ENCODE assay signal across 24 cellular contexts in the genomic region with DNA sequence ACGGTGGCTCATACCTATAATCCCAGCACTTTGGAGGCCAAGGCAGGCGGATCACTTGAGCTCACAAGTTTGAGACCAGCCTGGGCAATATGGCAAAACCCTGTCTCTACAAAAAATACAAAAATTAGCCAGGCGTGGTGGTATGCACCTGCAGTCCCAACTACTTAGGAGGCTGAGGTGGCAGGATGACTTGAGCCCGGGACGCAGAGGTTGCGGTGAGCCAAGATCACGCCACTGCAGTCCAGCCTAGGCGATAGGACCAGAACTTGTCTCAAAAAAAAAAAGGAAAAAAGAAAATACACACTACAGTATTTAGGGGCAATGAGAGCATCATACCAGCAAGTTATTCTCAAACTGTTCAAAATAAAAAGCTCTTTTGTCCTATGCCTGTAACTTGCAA. TPM values are rescaled to one million over a fixed set of nuclear protein-coding genes. Genes with fewer than 3 reads are reported as not detected.
A peak's percentile ranks its signal among the peaks of the same experiment; 100 is the strongest.
DNase-seq lines count a peak whose midpoint lies in the region; ATAC-seq and TF ChIP-seq lines count a peak whose summit lies in the region.
"Had no signal": no experiment of that assay in that cellular context is flagged by ENCODE, and none has a peak within 500 bp of the region (broad histone marks: within the 10 kb centered on the region; RNA-seq: fewer than 3 reads in every experiment).

No MANE protein-coding gene starts in this region.

- peaks cover 91% of the 10 kb centered on the region for H3K79me2 ChIP-seq in MM.1S (ENCODE audit: low read length)

- no peaks in the 10 kb centered on the region for H3K27me3 ChIP-seq in BLaER1
- no peaks in the 10 kb centered on the region for H3K27me3 ChIP-seq in MM.1S (replicated peaks; ENCODE audit: insufficient read depth, low read length)

- H3K9me2 ChIP-seq in MM.1S (replicated peaks; ENCODE audit: insufficient read depth, low read length) = no peaks in the 10 kb centered on the region

- H3K9me3 ChIP-seq in BLaER1 (peaks cover 22% of the 10 kb centered on the region), MM.1S (replicated peaks; ENCODE audit: insufficient read depth, low read length) (no peaks in the 10 kb centered on the region), T-helper 17 cell (ENCODE audit: control insufficient read depth, low read length, poor library complexity, severe bottlenecking) (no peaks in the 10 kb centered on the region)

- H4K20me1 ChIP-seq in BLaER1 (no peaks in the 10 kb centered on the region), MM.1S (ENCODE audit: insufficient read depth, low read length) (no peaks in the 10 kb centered on the region)

- H3K4me3 Mint-ChIP-seq in T-helper 17 cell (no peak overlapping the region), naive B cell (peak overlapping the region; percentile 47 to 85 (median 76))
- H3K4me3 Mint-ChIP-seq: CD4-positive, alpha-beta T cell had no signal

- TF ChIP-seq CTCF in MM.1S (IDR thresholded peaks at IDR 0.05; ENCODE audit: low read length) = no peak

- H2AFZ ChIP-seq in MM.1S (ENCODE audit: low read length) = no peak overlapping the region

- no peaks in the 10 kb centered on the region for H3K9me3 Mint-ChIP-seq in naive B cell
- H3K9me3 Mint-ChIP-seq: CD4-positive, alpha-beta T cell had no signal

- H3K36me3 ChIP-seq in BLaER1 = peaks cover 12% of the 10 kb centered on the region
- H3K36me3 ChIP-seq in MM.1S (replicated peaks; ENCODE audit: insufficient read depth, low read length) = no peaks in the 10 kb centered on the region

- H3K4me1 ChIP-seq in BLaER1 (peaks cover 88% of the 10 kb centered on the region), MM.1S (ENCODE audit: low read length) (peaks cover 76% of the 10 kb centered on the region)

- no peaks in the 10 kb centered on the region for H3K36me3 Mint-ChIP-seq in T-helper 17 cell (ENCODE audit: low read depth)
- H3K36me3 Mint-ChIP-seq in naive B cell = no peaks in the 10 kb centered on the region

- H3K27me3 Mint-ChIP-seq in T-helper 17 cell = no peaks in the 10 kb centered on the region
- no peaks in the 10 kb centered on the region for H3K27me3 Mint-ChIP-seq in naive B cell
- H3K27me3 Mint-ChIP-seq: CD4-positive, alpha-beta T cell had no signal

- peaks cover 18% of the 10 kb centered on the region for H3F3A ChIP-seq in MM.1S (ENCODE audit: insufficient read depth, low read length)

- H3K9ac ChIP-seq in BLaER1 (peak overlapping the region; percentile 75; the same call in 1 of the 2 replicates), MM.1S (ENCODE audit: low read length) (no peak overlapping the region)

- peak overlapping the region; percentile 21 for H3K27ac Mint-ChIP-seq in T-helper 17 cell
- peak overlapping the region; percentile 41 to 96 (median 87) for H3K27ac Mint-ChIP-seq in naive B cell
- H3K27ac Mint-ChIP-seq: CD4-positive, alpha-beta T cell had no signal

- 0 out of 2 replicates have a peak overlapping the region, but pooled peaks have one; percentile 20 for H3K4me3 ChIP-seq in BLaER1
- H3K4me3 ChIP-seq in MM.1S (ENCODE audit: low read length) = no peak overlapping the region

- H3K27ac ChIP-seq in BLaER1 = peak overlapping the region; percentile 96
- no peak overlapping the region for H3K27ac ChIP-seq in MM.1S (ENCODE audit: low read length)
- H3K27ac ChIP-seq: RWPE1 had no signal

- peak overlapping the region; percentile 79 for H3K4me2 ChIP-seq in BLaER1
- peak overlapping the region; percentile 14; the same call in 1 of the 2 replicates for H3K4me2 ChIP-seq in MM.1S (ENCODE audit: low read depth, low read length)

- ATAC-seq in T-helper 17 cell (no peak), naive B cell (ENCODE audit: low read depth in 2 of 2) (peak; percentile 11 to 20), GM18511 (IDR thresholded peaks at IDR 0.05; ENCODE audit: unreplicated experiment) (no peak), HG03097 (IDR thresholded peaks at IDR 0.05; ENCODE audit: low FRiP score, unreplicated experiment) (no peak)
- ATAC-seq: HCT116, Panc1 had no signal

- peaks cover 60% of the 10 kb centered on the region for H3K4me1 Mint-ChIP-seq in T-helper 17 cell
- peaks cover 77 to 94% (median 81%) of the 10 kb centered on the region in 3 donors for H3K4me1 Mint-ChIP-seq in naive B cell

- no peak for DNase-seq in MM.1S
- DNase-seq in T-helper 17 cell = no peak
- DNase-seq in naive B cell = no peak
- no peak for DNase-seq in SKM-1 (lab: John Stamatoyannopoulos, UW; ENCODE audit: unreplicated experiment)
- DNase-seq in nucleus accumbens (lab: John Stamatoyannopoulos, UW) = no peak
- DNase-seq: 8988T; ACHN; CD4-positive, alpha-beta T cell; DMS53; EL; GDM1; Kasumi-1; NCI-H2029; NCI-H446; NCI-H524 treated with DMSO at 0.1 percent for 48 hours; NCI-H82; NK-92 treated with Interleukin-12 subunit alpha and Interleukin-12 subunit beta, amount 100 ng/mL, for 24 hours; SHP77 had no signal

RNA-seq across cellular contexts. Expression of a gene that starts 59.5 kb away (rescaled TPM):
- 10 to 100 TPM; 75.5 to 99.4 TPM for total RNA-seq in T-helper 17 cell
- 100 to 1,000 TPM in 5 of 6 donors, 10 to 100 TPM in 1; 85.7 to 122 (median 108) TPM for polyA plus RNA-seq in naive B cell (ENCODE audit: low read depth in 6 of 6)

Comparison
In these comparisons a context has a peak if more than half of its experiments do, and no peak if none do; other contexts are left out.
1. ATAC-seq: peak in naive B cell (2 of 2); none in T-helper 17 cell (single experiment), GM18511 (single experiment) and HG03097 (single experiment).